23 cellular contexts compared by ENCODE assay signal in genomic region chr11:111361874-111362273, GRCh38. TPM values are rescaled to one million over a fixed set of nuclear protein-coding genes. Genes with fewer than 3 reads are reported as not detected.
A peak's percentile ranks its signal among the peaks of the same experiment; 100 is the strongest.
DNase-seq lines count a peak whose midpoint lies in the region; ATAC-seq, FAIRE-seq and TF ChIP-seq lines count a peak whose summit lies in the region.
"Had no signal": no experiment of that assay in that cellular context is flagged by ENCODE, and none has a peak within 500 bp of the region (broad histone marks: within the 10 kb centered on the region; RNA-seq: fewer than 3 reads in every experiment).

No MANE protein-coding gene starts in this region.

- ATAC-seq in HCT116 (no peak), esophagus mucosa (peak; percentile 78)
- no peak for ATAC-seq in stimulated activated naive B cell treated with anti-CD40 and anti-IgM and Interleukin-4, amounts not matched to agents 10 μg/mL and 1 μg/mL and 100 μg/mL, for 72 hours (replicated peaks)
- ATAC-seq: heart left ventricle had no signal

- H2AFZ ChIP-seq in HCT116 (ENCODE audit: low read depth, low read length, poor library complexity, severe bottlenecking), result no peak overlapping the region
- no peak overlapping the region for H2AFZ ChIP-seq in OCI-LY7 (ENCODE audit: low read length)

- H3K4me3 ChIP-seq in HCT116 (replicated peaks in 1 of 2; ENCODE audit: low read depth in 1 of 2, low read length in 2 of 2) (no peak overlapping the region), OCI-LY7 (ENCODE audit: low read depth, low read length, poor library complexity, severe bottlenecking) (no peak overlapping the region), ovary (no peak overlapping the region)
- H3K4me3 ChIP-seq: BLaER1, heart left ventricle, right atrium auricular region, tibial artery had no signal

- H3K36me3 ChIP-seq in HCT116 (ENCODE audit: control insufficient read depth in 1 of 2, insufficient read depth in 2 of 2, low read length in 2 of 2) (no peaks in the 10 kb centered on the region), OCI-LY7 (ENCODE audit: insufficient read depth, low read length) (peaks cover 100% of the 10 kb centered on the region), ovary (no peaks in the 10 kb centered on the region)
- H3K36me3 ChIP-seq: heart left ventricle, right atrium auricular region, tibial artery had no signal

- H3K27me3 Mint-ChIP-seq in stimulated activated naive B cell treated with anti-CD40 and anti-IgM and Interleukin-4, amounts not matched to agents 10 μg/mL and 1 μg/mL and 100 μg/mL, for 72 hours, result no peaks in the 10 kb centered on the region
- H3K27me3 Mint-ChIP-seq: activated naive CD4-positive, alpha-beta T cell treated with anti-CD3 and anti-CD28 coated beads, Interleukin-2, amount 10 ng/mL, durations not matched to agents 7 days and 5 days had no signal

- H3K4me1 Mint-ChIP-seq in stimulated activated naive B cell treated with anti-CD40 and anti-IgM and Interleukin-4, amounts not matched to agents 10 μg/mL and 1 μg/mL and 100 μg/mL, for 72 hours, result peaks cover 50 to 80% of the 10 kb centered on the region in 2 donors
- H3K4me1 Mint-ChIP-seq: activated naive CD4-positive, alpha-beta T cell treated with anti-CD3 and anti-CD28 coated beads, Interleukin-2, amount 10 ng/mL, durations not matched to agents 7 days and 5 days had no signal

- H3K4me1 ChIP-seq in HCT116 (ENCODE audit: control insufficient read depth in 1 of 2, insufficient read depth in 2 of 2, low read length in 2 of 2) (no peaks in the 10 kb centered on the region), OCI-LY7 (ENCODE audit: insufficient read depth, low read length, poor library complexity, severe bottlenecking) (peaks cover 82% of the 10 kb centered on the region), ovary (ENCODE audit: insufficient read depth) (peaks cover 6% of the 10 kb centered on the region)
- H3K4me1 ChIP-seq: heart left ventricle, right atrium auricular region, tibial artery had no signal

- H3K27me3 ChIP-seq in HCT116 (ENCODE audit: insufficient read depth, low read length) (no peaks in the 10 kb centered on the region), ovary (no peaks in the 10 kb centered on the region)
- H3K27me3 ChIP-seq: BLaER1, heart left ventricle, right atrium auricular region, tibial artery had no signal

- H4K20me1 ChIP-seq in HCT116 (ENCODE audit: insufficient read depth), result no peaks in the 10 kb centered on the region
- H4K20me1 ChIP-seq in OCI-LY7 (ENCODE audit: insufficient read depth, low read length), result peaks cover 43% of the 10 kb centered on the region

- no peak for TF ChIP-seq POLR2A in HCT116 (IDR thresholded peaks at IDR 0.05; ENCODE audit: borderline replicate concordance, extremely low read depth, insufficient read depth, insufficient read length)
- TF ChIP-seq POLR2A in ovary (IDR thresholded peaks at IDR 0.05), result no peak

- no peak for FAIRE-seq in frontal cortex (lab: Jason Lieb, UNC)
- FAIRE-seq: astrocyte had no signal

- no peak overlapping the region for H3K4me2 ChIP-seq in HCT116 (ENCODE audit: low read length)
- peak overlapping the region; percentile 96; the same call in 1 of the 2 replicates for H3K4me2 ChIP-seq in OCI-LY7 (ENCODE audit: low read length)

- TF ChIP-seq CTCF in HCT116 (IDR thresholded peaks at IDR 0.05 in 2 of 3, conservative IDR thresholded peaks at IDR 0.05 in 1 of 3; ENCODE audit: borderline replicate concordance in 1 of 3, insufficient read depth in 1 of 3, low read depth in 2 of 3, low read length in 2 of 3) (no peak), OCI-LY7 (conservative IDR thresholded peaks at IDR 0.05; ENCODE audit: low read length) (no peak), ovary (IDR thresholded peaks at IDR 0.05) (no peak)

- H3K79me2 ChIP-seq in HCT116 (ENCODE audit: insufficient read depth, low read length) (no peaks in the 10 kb centered on the region), OCI-LY7 (ENCODE audit: insufficient read depth, low read depth, low read length) (peaks cover 82% of the 10 kb centered on the region)

- no peaks in the 10 kb centered on the region for H3K9me3 ChIP-seq in HCT116 (ENCODE audit: control insufficient read depth in 1 of 2, insufficient read depth in 1 of 2, low read depth in 1 of 2, low read length in 2 of 2)
- no peaks in the 10 kb centered on the region for H3K9me3 ChIP-seq in OCI-LY7 (ENCODE audit: low read length)
- H3K9me3 ChIP-seq in ovary, result no peaks in the 10 kb centered on the region
- H3K9me3 ChIP-seq: heart left ventricle, right atrium auricular region, tibial artery had no signal

- peaks cover 50 to 58% of the 10 kb centered on the region in 2 donors for H3K36me3 Mint-ChIP-seq in stimulated activated naive B cell treated with anti-CD40 and anti-IgM and Interleukin-4, amounts not matched to agents 10 μg/mL and 1 μg/mL and 100 μg/mL, for 72 hours
- H3K36me3 Mint-ChIP-seq: activated naive CD4-positive, alpha-beta T cell treated with anti-CD3 and anti-CD28 coated beads, Interleukin-2, amount 10 ng/mL, durations not matched to agents 7 days and 5 days had no signal

- POLR2A ChIA-PET in HCT116 (lab: Charles Lee) (no interaction called here), OCI-LY7 (lab: Charles Lee) (interaction anchor here (0.7 to 24.8 kb wide), 5 partner anchors 11 to 54 kb away, joined by 3 to 577 read pairs (median 4); partner anchors contain the start of gene POU2AF1)

- H3K9ac ChIP-seq in HCT116 (ENCODE audit: low read length), result no peak overlapping the region
- H3K9ac ChIP-seq: BLaER1 had no signal

- H3K27ac Mint-ChIP-seq in stimulated activated naive B cell treated with anti-CD40 and anti-IgM and Interleukin-4, amounts not matched to agents 10 μg/mL and 1 μg/mL and 100 μg/mL, for 72 hours, result peak overlapping the region; percentile 85
- H3K27ac Mint-ChIP-seq: activated naive CD4-positive, alpha-beta T cell treated with anti-CD3 and anti-CD28 coated beads, Interleukin-2, amount 10 ng/mL, durations not matched to agents 7 days and 5 days; T-helper 1 cell treated with Interleukin-12 subunit alpha and Interleukin-12 subunit beta and Interleukin-4 antibody, amounts not matched to agents 30 μg/mL and 1 μg/mL, for 36 hours had no signal

- BruUV-seq in HCT116 (replicated peaks; lab: Mats Ljungman, UMichigan), result no TSS peak
- TSS peak; percentile 13 for BruUV-seq in OCI-LY7 (replicated peaks; lab: Mats Ljungman, UMichigan)

- H3K27ac ChIP-seq in HCT116 (ENCODE audit: low read depth, low read length), result no peak overlapping the region
- H3K27ac ChIP-seq in OCI-LY7 (ENCODE audit: low read depth, low read length, poor library complexity, severe bottlenecking), result peak overlapping the region; percentile 40
- H3K27ac ChIP-seq in ovary, result no peak overlapping the region
- H3K27ac ChIP-seq: BLaER1, heart left ventricle, right atrium auricular region, tibial artery, VCaP had no signal

- H3K4me3 Mint-ChIP-seq in stimulated activated naive B cell treated with anti-CD40 and anti-IgM and Interleukin-4, amounts not matched to agents 10 μg/mL and 1 μg/mL and 100 μg/mL, for 72 hours, result peak overlapping the region in 1 of 2 donors; percentile 30
- H3K4me3 Mint-ChIP-seq: activated naive CD4-positive, alpha-beta T cell treated with anti-CD3 and anti-CD28 coated beads, Interleukin-2, amount 10 ng/mL, durations not matched to agents 7 days and 5 days; T-helper 1 cell treated with Interleukin-12 subunit alpha and Interleukin-12 subunit beta and Interleukin-4 antibody, amounts not matched to agents 30 μg/mL and 1 μg/mL, for 36 hours had no signal

- 95 to 96% (median 96%) methylated on average over 6 of the region's 6 CpGs for WGBS in ovary, 3 donors

- RAD21 ChIA-PET in HCT116 (lab: Charles Lee; ENCODE audit: low non-redundant PET in 1 of 2, low total read pairs in 2 of 2, uncharacterized antibody in 2 of 2, unreplicated experiment in 2 of 2), result no interaction called here

- intact Hi-C loops in HCT116 (cut with micrococcal nuclease), result no loop called here
- intact Hi-C loops in OCI-LY7 (cut with micrococcal nuclease; ENCODE audit: unreplicated experiment), result no loop called here
- intact Hi-C loops in ovary (cut with DNase I), result loop anchor here in 1 of 4 donors (5.0 kb wide), 1 partner anchor 35 kb away; no protein-coding TSS in a partner anchor

- TF ChIP-seq EP300 in ovary (IDR thresholded peaks at IDR 0.05), result no peak

- TF ChIP-seq RAD21 in HCT116 (IDR thresholded peaks at IDR 0.05; ENCODE audit: low read depth), result no peak

- H3K9me3 Mint-ChIP-seq in stimulated activated naive B cell treated with anti-CD40 and anti-IgM and Interleukin-4, amounts not matched to agents 10 μg/mL and 1 μg/mL and 100 μg/mL, for 72 hours, result no peaks in the 10 kb centered on the region
- H3K9me3 Mint-ChIP-seq: activated naive CD4-positive, alpha-beta T cell treated with anti-CD3 and anti-CD28 coated beads, Interleukin-2, amount 10 ng/mL, durations not matched to agents 7 days and 5 days; T-helper 1 cell treated with Interleukin-12 subunit alpha and Interleukin-12 subunit beta and Interleukin-4 antibody, amounts not matched to agents 30 μg/mL and 1 μg/mL, for 36 hours had no signal

- H3K9me2 ChIP-seq in HCT116 (ENCODE audit: insufficient read depth) (no peaks in the 10 kb centered on the region), OCI-LY7 (ENCODE audit: insufficient read depth, low read length) (no peaks in the 10 kb centered on the region)

- DNase-seq in HCT116 (ENCODE audit: low read depth, low spot score) (no peak), OCI-LY7 (ENCODE audit: low spot score) (no peak), frontal cortex (ENCODE audit: low spot score in 2 of 2) (no peak), ovary (no peak)
- no peak for DNase-seq in stimulated activated naive B cell treated with anti-CD40 and anti-IgM and Interleukin-4, amounts not matched to agents 10 μg/mL and 1 μg/mL and 100 μg/mL, for 72 hours
- DNase-seq in stimulated activated CD4-positive, alpha-beta T cell treated with anti-CD3 and anti-CD28 coated beads, Interleukin-4, amount 100 ng/mL, for 1 hour, result no peak
- DNase-seq: activated CD4-positive, alpha-beta T cell treated with anti-CD3 and anti-CD28 coated beads, Interleukin-2, amount 50 U/mL, for 48 hours; activated naive CD4-positive, alpha-beta T cell treated with anti-CD3 and anti-CD28 coated beads, Interleukin-2, amount 10 ng/mL, durations not matched to agents 7 days and 5 days; activated T-cell treated with anti-CD3 and anti-CD28 coated beads for 4 hours; HCEC 1CT; heart left ventricle; KBM-7; NCI-H1105; NCI-H510A treated with DMSO at 0.1 percent for 48 hours; SHP77; stimulated activated CD4-positive, alpha-beta T cell treated with anti-CD3 and anti-CD28 coated beads, Interleukin-15, amount 100 ng/mL, for 24 hours; tibial artery had no signal

- CTCF ChIA-PET in HCT116 (lab: Charles Lee), result no interaction called here
- CTCF ChIA-PET in OCI-LY7 (lab: Charles Lee; ENCODE audit: unreplicated experiment), result interaction anchor here (1.1 to 2.2 kb wide), 2 partner anchors 57 to 61 kb away, joined by 3 to 7 read pairs; no protein-coding TSS in a partner anchor

TF ChIP-seq in HCT116, 20 proteins besides CTCF, POLR2A, EP300 and RAD21 (continues in another document):
- peak; percentile 19; the same call in 1 of the 2 replicates for TF ChIP-seq CEBPB (IDR thresholded peaks at IDR 0.05; ENCODE audit: low read depth)
- TF ChIP-seq ZFX (IDR thresholded peaks at IDR 0.05), result no peak

RNA-seq across cellular contexts. Expression of gene POU2AF1, which starts 17.2 kb away (rescaled TPM):
- 0.17 TPM for total RNA-seq in HCT116 (2021; ENCODE audit: unreplicated experiment)
- not detected in 2 replicates for polyA plus RNA-seq in HCT116 (2012)
- total RNA-seq in OCI-LY7 (2014; rRNA removed; shearing (Covaris generic)), result 56.4 and 86.1 TPM in 2 replicates
- 285 and 315 TPM in 2 replicates for total RNA-seq in OCI-LY7 (2022)
- total RNA-seq in esophagus mucosa, result 2.6 TPM
- not detected for total RNA-seq in frontal cortex
- total RNA-seq in ovary, result 1 to 10 TPM in 3 of 7 donors, under 1 TPM in 4; 0.48 to 4.1 (median 0.83) TPM
- 1 to 10 TPM in 1 of 2 donors, under 1 TPM in 1; 0.29 to 1.2 TPM for polyA plus RNA-seq in ovary
- total RNA-seq: astrocyte had no signal

Comparison
In these comparisons a context has a peak if more than half of its experiments do, and no peak if none do; other contexts are left out.
1. RNA of gene POU2AF1, which starts 17.2 kb away (total RNA-seq): 56.4 to 315 TPM in OCI-LY7; 2.6 TPM in esophagus mucosa (single experiment), 0.48 to 4.1 TPM in ovary, 0.17 TPM in HCT116 (single experiment) and not detected in frontal cortex (single experiment); every median in the first group is over 10 times any median in the second.